Comparison of ENCODE assay signal across 1 cellular context in the genomic region with DNA sequence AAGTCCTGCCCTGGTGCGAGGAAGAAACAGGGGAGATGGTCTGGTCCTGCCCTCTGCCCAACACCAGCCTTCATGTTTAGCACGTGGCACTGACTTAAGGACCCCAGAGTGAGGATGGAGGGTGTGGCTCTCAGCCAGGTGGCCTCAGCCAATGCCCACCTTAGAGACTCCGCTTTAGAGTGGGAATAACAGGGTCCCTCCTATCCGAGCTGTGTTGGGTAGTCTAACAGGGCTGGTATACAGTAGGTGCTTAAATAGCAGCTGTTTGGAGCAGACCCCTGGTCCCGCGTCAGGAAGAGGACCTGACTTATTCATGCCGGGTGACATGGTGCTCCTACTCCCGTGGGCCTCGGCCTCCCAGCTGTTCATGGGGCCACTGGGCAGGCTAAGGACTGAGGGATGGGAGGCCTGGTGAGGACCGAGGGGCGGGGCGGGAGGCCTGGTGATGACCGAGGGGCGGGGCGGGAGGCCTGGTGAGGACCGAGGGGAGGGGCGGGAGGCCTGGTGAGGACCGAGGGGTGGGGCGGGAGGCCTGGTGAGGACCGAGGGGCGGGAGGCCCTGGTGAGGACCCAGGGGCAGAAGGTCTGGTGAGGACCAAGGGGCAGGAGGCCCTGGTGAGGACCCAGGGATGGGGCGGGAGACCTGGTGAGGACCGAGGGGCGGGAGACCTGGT.
TF ChIP-seq lines count a peak whose summit lies in the region.

No MANE protein-coding gene starts in this region.

TF ChIP-seq in K562, 482 proteins besides CTCF, POLR2A, EP300 and RAD21 (continued from another document):
- TF ChIP-seq RUNX1 (IDR thresholded peaks at IDR 0.05; ENCODE audit: low read depth) = no peak
- 0 out of 2 replicates have a peak, but pooled peaks have one; percentile 32 for TF ChIP-seq VEZF1 (CRISPR knock-in tag; IDR thresholded peaks at IDR 0.05)
- TF ChIP-seq SP1 (CRISPR knock-in tag; IDR thresholded peaks at IDR 0.05) = peak; percentile 58; the same call in 1 of the 2 replicates
- no peak for TF ChIP-seq NCOR1 (IDR thresholded peaks at IDR 0.05)
- TF ChIP-seq, protein P1, sequence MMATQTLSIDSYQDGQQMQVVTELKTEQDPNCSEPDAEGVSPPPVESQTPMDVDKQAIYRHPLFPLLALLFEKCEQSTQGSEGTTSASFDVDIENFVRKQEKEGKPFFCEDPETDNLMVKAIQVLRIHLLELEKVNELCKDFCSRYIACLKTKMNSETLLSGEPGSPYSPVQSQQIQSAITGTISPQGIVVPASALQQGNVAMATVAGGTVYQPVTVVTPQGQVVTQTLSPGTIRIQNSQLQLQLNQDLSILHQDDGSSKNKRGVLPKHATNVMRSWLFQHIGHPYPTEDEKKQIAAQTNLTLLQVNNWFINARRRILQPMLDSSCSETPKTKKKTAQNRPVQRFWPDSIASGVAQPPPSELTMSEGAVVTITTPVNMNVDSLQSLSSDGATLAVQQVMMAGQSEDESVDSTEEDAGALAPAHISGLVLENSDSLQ (IDR thresholded peaks at IDR 0.05) = no peak
- peak; percentile 96 for TF ChIP-seq ZKSCAN8 (CRISPR knock-in tag; IDR thresholded peaks at IDR 0.05)
- TF ChIP-seq, protein P2, sequence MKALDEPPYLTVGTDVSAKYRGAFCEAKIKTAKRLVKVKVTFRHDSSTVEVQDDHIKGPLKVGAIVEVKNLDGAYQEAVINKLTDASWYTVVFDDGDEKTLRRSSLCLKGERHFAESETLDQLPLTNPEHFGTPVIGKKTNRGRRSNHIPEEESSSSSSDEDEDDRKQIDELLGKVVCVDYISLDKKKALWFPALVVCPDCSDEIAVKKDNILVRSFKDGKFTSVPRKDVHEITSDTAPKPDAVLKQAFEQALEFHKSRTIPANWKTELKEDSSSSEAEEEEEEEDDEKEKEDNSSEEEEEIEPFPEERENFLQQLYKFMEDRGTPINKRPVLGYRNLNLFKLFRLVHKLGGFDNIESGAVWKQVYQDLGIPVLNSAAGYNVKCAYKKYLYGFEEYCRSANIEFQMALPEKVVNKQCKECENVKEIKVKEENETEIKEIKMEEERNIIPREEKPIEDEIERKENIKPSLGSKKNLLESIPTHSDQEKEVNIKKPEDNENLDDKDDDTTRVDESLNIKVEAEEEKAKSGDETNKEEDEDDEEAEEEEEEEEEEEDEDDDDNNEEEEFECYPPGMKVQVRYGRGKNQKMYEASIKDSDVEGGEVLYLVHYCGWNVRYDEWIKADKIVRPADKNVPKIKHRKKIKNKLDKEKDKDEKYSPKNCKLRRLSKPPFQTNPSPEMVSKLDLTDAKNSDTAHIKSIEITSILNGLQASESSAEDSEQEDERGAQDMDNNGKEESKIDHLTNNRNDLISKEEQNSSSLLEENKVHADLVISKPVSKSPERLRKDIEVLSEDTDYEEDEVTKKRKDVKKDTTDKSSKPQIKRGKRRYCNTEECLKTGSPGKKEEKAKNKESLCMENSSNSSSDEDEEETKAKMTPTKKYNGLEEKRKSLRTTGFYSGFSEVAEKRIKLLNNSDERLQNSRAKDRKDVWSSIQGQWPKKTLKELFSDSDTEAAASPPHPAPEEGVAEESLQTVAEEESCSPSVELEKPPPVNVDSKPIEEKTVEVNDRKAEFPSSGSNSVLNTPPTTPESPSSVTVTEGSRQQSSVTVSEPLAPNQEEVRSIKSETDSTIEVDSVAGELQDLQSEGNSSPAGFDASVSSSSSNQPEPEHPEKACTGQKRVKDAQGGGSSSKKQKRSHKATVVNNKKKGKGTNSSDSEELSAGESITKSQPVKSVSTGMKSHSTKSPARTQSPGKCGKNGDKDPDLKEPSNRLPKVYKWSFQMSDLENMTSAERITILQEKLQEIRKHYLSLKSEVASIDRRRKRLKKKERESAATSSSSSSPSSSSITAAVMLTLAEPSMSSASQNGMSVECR (CRISPR knock-in tag; IDR thresholded peaks at IDR 0.05) = no peak
- TF ChIP-seq U2AF2 (optimal IDR thresholded peaks at IDR 0.05; ENCODE audit: low read depth, low read length) = no peak
- peak in 1 of 2 experiments; percentile 23; a peak in 1 of 4 replicates for TF ChIP-seq KDM1A (IDR thresholded peaks at IDR 0.05)
- TF ChIP-seq PRPF4 (IDR thresholded peaks at IDR 0.05; ENCODE audit: insufficient read depth, low read depth, low read length, poor library complexity, severe bottlenecking) = no peak
- TF ChIP-seq SLC30A9 (CRISPR knock-in tag; IDR thresholded peaks at IDR 0.05) = no peak
- TF ChIP-seq TFAP4 (CRISPR knock-in tag; IDR thresholded peaks at IDR 0.05; ENCODE audit: borderline replicate concordance) = peak; percentile 91
- no peak for TF ChIP-seq RBM17 (IDR thresholded peaks at IDR 0.05; ENCODE audit: borderline replicate concordance, low read depth, low read length)
- no peak for TF ChIP-seq NR3C1 (CRISPR knock-in tag; IDR thresholded peaks at IDR 0.05)
- TF ChIP-seq ZFP1 (CRISPR knock-in tag; IDR thresholded peaks at IDR 0.05) = no peak
- TF ChIP-seq BCOR (IDR thresholded peaks at IDR 0.05) = 0 out of 2 replicates have a peak, but pooled peaks have one; percentile 22
- TF ChIP-seq PTTG1 (tag; IDR thresholded peaks at IDR 0.05; ENCODE audit: low read depth) = no peak
- TF ChIP-seq MTA2 (IDR thresholded peaks at IDR 0.05; ENCODE audit: low read depth) = no peak
- TF ChIP-seq EGR1 (conservative IDR thresholded peaks at IDR 0.05) = no peak
- TF ChIP-seq ZFP36 (IDR thresholded peaks at IDR 0.05; ENCODE audit: low read depth, low read length, partially characterized antibody) = no peak
- TF ChIP-seq ZNF24 (IDR thresholded peaks at IDR 0.05) = no peak
- no peak for TF ChIP-seq SREBF1 (IDR thresholded peaks at IDR 0.05; ENCODE audit: borderline replicate concordance, low read depth, low read length)
- TF ChIP-seq NEUROD1 (IDR thresholded peaks at IDR 0.05; ENCODE audit: borderline replicate concordance, low read depth, low read length, partially characterized antibody) = no peak
- TF ChIP-seq STAG1 (CRISPR knock-in tag; IDR thresholded peaks at IDR 0.05; ENCODE audit: borderline replicate concordance) = 0 out of 2 replicates have a peak, but pooled peaks have one; percentile 20
- no peak for TF ChIP-seq TFAM (CRISPR knock-in tag; conservative IDR thresholded peaks at IDR 0.05)
- TF ChIP-seq SNAPC5 (CRISPR knock-in tag; IDR thresholded peaks at IDR 0.05) = no peak
- peak; percentile 63 for TF ChIP-seq ZNF263 (CRISPR knock-in tag; IDR thresholded peaks at IDR 0.05; ENCODE audit: borderline replicate concordance)
